1 cellular context compared by ENCODE assay signal in the genomic region with DNA sequence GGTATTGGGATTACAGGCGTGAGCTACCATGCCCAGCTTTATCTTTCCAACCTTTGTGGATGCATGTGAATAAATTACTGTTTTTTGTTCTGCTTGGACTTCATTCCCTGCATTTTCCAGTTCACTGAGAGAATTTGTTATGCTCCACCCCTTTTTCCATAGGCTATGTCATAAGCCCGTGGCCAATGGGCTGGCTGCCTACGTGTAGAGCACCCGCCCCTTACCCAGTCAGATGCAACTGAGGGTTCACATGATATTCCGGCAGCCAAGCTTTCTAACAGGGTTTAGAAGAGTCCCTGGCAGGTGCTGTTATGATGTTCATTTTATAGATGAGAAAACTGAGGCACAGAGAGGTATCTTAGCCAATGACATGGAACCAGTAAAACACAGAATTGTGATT.
TF ChIP-seq lines count a peak whose summit lies in the region.

No MANE protein-coding gene starts in this region.

TF ChIP-seq in HepG2, 621 proteins besides CTCF, POLR2A, EP300 and RAD21:
- TF ChIP-seq ZNF12 (CRISPR knock-in tag; IDR thresholded peaks at IDR 0.05): no peak
- TF ChIP-seq STAT5B (CRISPR knock-in tag; IDR thresholded peaks at IDR 0.05): no peak
- TF ChIP-seq SRSF9 (IDR thresholded peaks at IDR 0.05; ENCODE audit: borderline replicate concordance, insufficient read depth, low read depth, low read length, poor library complexity, severe bottlenecking): no peak
- TF ChIP-seq YEATS2 (CRISPR knock-in tag; IDR thresholded peaks at IDR 0.05; ENCODE audit: borderline replicate concordance): no peak
- TF ChIP-seq, protein P1, sequence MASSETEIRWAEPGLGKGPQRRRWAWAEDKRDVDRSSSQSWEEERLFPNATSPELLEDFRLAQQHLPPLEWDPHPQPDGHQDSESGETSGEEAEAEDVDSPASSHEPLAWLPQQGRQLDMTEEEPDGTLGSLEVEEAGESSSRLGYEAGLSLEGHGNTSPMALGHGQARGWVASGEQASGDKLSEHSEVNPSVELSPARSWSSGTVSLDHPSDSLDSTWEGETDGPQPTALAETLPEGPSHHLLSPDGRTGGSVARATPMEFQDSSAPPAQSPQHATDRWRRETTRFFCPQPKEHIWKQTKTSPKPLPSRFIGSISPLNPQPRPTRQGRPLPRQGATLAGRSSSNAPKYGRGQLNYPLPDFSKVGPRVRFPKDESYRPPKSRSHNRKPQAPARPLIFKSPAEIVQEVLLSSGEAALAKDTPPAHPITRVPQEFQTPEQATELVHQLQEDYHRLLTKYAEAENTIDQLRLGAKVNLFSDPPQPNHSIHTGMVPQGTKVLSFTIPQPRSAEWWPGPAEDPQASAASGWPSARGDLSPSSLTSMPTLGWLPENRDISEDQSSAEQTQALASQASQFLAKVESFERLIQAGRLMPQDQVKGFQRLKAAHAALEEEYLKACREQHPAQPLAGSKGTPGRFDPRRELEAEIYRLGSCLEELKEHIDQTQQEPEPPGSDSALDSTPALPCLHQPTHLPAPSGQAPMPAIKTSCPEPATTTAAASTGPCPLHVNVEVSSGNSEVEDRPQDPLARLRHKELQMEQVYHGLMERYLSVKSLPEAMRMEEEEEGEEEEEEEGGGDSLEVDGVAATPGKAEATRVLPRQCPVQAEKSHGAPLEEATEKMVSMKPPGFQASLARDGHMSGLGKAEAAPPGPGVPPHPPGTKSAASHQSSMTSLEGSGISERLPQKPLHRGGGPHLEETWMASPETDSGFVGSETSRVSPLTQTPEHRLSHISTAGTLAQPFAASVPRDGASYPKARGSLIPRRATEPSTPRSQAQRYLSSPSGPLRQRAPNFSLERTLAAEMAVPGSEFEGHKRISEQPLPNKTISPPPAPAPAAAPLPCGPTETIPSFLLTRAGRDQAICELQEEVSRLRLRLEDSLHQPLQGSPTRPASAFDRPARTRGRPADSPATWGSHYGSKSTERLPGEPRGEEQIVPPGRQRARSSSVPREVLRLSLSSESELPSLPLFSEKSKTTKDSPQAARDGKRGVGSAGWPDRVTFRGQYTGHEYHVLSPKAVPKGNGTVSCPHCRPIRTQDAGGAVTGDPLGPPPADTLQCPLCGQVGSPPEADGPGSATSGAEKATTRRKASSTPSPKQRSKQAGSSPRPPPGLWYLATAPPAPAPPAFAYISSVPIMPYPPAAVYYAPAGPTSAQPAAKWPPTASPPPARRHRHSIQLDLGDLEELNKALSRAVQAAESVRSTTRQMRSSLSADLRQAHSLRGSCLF (CRISPR knock-in tag; IDR thresholded peaks at IDR 0.05; ENCODE audit: borderline replicate concordance): no peak
- TF ChIP-seq ZNF891 (CRISPR knock-in tag; IDR thresholded peaks at IDR 0.05): no peak
- no peak for TF ChIP-seq ZNF253 (CRISPR knock-in tag; IDR thresholded peaks at IDR 0.05; ENCODE audit: borderline replicate concordance)
- TF ChIP-seq GZF1 (CRISPR knock-in tag; IDR thresholded peaks at IDR 0.05): no peak
- TF ChIP-seq GATAD2A (CRISPR knock-in tag; IDR thresholded peaks at IDR 0.05): no peak
- no peak for TF ChIP-seq ZNF574 (CRISPR knock-in tag; IDR thresholded peaks at IDR 0.05)
- TF ChIP-seq, protein P2, sequence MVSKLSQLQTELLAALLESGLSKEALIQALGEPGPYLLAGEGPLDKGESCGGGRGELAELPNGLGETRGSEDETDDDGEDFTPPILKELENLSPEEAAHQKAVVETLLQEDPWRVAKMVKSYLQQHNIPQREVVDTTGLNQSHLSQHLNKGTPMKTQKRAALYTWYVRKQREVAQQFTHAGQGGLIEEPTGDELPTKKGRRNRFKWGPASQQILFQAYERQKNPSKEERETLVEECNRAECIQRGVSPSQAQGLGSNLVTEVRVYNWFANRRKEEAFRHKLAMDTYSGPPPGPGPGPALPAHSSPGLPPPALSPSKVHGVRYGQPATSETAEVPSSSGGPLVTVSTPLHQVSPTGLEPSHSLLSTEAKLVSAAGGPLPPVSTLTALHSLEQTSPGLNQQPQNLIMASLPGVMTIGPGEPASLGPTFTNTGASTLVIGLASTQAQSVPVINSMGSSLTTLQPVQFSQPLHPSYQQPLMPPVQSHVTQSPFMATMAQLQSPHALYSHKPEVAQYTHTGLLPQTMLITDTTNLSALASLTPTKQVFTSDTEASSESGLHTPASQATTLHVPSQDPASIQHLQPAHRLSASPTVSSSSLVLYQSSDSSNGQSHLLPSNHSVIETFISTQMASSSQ (IDR thresholded peaks at IDR 0.05; ENCODE audit: low read depth): no peak
- TF ChIP-seq, protein P2 (CRISPR knock-in tag; IDR thresholded peaks at IDR 0.05; ENCODE audit: borderline replicate concordance): no peak
